Comparison of ENCODE assay signal across 2 cellular contexts in the genomic region with DNA sequence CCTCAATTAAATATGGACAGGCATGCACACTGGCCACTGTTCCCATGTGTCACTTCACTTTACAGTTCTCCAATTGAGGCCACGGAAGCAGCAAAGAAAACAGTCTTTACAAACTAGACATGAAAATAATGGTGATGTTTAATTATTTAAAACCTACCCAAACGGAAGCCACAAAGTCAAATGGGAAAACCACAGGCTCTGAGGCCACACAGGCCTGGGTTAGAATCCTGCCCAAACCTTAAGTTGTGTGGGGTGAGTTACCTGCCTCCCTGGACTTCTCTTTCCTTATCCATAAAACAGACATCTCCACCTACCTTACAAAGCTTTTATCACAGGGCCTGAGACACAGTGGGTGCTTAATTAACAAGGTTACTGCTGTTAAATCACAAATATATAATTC.
TF ChIP-seq lines count a peak whose summit lies in the region.

No MANE protein-coding gene starts in this region.

TF ChIP-seq in A549, 52 proteins besides CTCF, POLR2A, EP300 and RAD21:
- TF ChIP-seq, protein P1, sequence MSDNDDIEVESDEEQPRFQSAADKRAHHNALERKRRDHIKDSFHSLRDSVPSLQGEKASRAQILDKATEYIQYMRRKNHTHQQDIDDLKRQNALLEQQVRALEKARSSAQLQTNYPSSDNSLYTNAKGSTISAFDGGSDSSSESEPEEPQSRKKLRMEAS (IDR thresholded peaks at IDR 0.05), result no peak
- TF ChIP-seq GATA3 (IDR thresholded peaks at IDR 0.05; ENCODE audit: borderline replicate concordance) (no peak), ZC3H11A (IDR thresholded peaks at IDR 0.05) (no peak), PHF8 (IDR thresholded peaks at IDR 0.05; ENCODE audit: borderline replicate concordance, low read depth) (no peak), CHD2 (IDR thresholded peaks at IDR 0.05; ENCODE audit: low read length, partially characterized antibody) (no peak), SMC3 (IDR thresholded peaks at IDR 0.05) (no peak), CEBPB (IDR thresholded peaks at IDR 0.05) (no peak), EHF (CRISPR knock-in tag; IDR thresholded peaks at IDR 0.05) (no peak), NFE2L2 (conservative IDR thresholded peaks at IDR 0.05; ENCODE audit: low read length) (no peak)
- TF ChIP-seq, protein P2, sequence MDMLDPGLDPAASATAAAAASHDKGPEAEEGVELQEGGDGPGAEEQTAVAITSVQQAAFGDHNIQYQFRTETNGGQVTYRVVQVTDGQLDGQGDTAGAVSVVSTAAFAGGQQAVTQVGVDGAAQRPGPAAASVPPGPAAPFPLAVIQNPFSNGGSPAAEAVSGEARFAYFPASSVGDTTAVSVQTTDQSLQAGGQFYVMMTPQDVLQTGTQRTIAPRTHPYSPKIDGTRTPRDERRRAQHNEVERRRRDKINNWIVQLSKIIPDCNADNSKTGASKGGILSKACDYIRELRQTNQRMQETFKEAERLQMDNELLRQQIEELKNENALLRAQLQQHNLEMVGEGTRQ (IDR thresholded peaks at IDR 0.05), result no peak
- TF ChIP-seq, protein P3, sequence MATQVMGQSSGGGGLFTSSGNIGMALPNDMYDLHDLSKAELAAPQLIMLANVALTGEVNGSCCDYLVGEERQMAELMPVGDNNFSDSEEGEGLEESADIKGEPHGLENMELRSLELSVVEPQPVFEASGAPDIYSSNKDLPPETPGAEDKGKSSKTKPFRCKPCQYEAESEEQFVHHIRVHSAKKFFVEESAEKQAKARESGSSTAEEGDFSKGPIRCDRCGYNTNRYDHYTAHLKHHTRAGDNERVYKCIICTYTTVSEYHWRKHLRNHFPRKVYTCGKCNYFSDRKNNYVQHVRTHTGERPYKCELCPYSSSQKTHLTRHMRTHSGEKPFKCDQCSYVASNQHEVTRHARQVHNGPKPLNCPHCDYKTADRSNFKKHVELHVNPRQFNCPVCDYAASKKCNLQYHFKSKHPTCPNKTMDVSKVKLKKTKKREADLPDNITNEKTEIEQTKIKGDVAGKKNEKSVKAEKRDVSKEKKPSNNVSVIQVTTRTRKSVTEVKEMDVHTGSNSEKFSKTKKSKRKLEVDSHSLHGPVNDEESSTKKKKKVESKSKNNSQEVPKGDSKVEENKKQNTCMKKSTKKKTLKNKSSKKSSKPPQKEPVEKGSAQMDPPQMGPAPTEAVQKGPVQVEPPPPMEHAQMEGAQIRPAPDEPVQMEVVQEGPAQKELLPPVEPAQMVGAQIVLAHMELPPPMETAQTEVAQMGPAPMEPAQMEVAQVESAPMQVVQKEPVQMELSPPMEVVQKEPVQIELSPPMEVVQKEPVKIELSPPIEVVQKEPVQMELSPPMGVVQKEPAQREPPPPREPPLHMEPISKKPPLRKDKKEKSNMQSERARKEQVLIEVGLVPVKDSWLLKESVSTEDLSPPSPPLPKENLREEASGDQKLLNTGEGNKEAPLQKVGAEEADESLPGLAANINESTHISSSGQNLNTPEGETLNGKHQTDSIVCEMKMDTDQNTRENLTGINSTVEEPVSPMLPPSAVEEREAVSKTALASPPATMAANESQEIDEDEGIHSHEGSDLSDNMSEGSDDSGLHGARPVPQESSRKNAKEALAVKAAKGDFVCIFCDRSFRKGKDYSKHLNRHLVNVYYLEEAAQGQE (IDR thresholded peaks at IDR 0.05), result no peak
- TF ChIP-seq, protein P4, sequence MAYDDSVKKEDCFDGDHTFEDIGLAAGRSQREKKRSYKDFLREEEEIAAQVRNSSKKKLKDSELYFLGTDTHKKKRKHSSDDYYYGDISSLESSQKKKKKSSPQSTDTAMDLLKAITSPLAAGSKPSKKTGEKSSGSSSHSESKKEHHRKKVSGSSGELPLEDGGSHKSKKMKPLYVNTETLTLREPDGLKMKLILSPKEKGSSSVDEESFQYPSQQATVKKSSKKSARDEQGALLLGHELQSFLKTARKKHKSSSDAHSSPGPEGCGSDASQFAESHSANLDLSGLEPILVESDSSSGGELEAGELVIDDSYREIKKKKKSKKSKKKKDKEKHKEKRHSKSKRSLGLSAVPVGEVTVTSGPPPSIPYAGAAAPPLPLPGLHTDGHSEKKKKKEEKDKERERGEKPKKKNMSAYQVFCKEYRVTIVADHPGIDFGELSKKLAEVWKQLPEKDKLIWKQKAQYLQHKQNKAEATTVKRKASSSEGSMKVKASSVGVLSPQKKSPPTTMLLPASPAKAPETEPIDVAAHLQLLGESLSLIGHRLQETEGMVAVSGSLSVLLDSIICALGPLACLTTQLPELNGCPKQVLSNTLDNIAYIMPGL (CRISPR knock-in tag; IDR thresholded peaks at IDR 0.05; ENCODE audit: borderline replicate concordance), result no peak
- TF ChIP-seq, protein P5, sequence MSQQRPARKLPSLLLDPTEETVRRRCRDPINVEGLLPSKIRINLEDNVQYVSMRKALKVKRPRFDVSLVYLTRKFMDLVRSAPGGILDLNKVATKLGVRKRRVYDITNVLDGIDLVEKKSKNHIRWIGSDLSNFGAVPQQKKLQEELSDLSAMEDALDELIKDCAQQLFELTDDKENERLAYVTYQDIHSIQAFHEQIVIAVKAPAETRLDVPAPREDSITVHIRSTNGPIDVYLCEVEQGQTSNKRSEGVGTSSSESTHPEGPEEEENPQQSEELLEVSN (IDR thresholded peaks at IDR 0.05; ENCODE audit: borderline replicate concordance, low read depth), result no peak

TF ChIP-seq in IMR-90, 13 proteins besides CTCF, POLR2A, EP300 and RAD21 (continued from another document):
- TF ChIP-seq CEBPB (IDR thresholded peaks at IDR 0.05; ENCODE audit: low read depth, low read length) (no peak), MAFK (IDR thresholded peaks at IDR 0.05; ENCODE audit: low read depth, low read length) (no peak), NFE2L2 (IDR thresholded peaks at IDR 0.05; ENCODE audit: low read depth, low read length) (no peak), RFX5 (IDR thresholded peaks at IDR 0.05; ENCODE audit: low read depth, low read length) (no peak), MXI1 (IDR thresholded peaks at IDR 0.05; ENCODE audit: borderline replicate concordance, low read depth, low read length) (no peak), RCOR1 (IDR thresholded peaks at IDR 0.05; ENCODE audit: insufficient replicate concordance, low read length) (no peak)
- TF ChIP-seq, protein P2 (IDR thresholded peaks at IDR 0.05; ENCODE audit: low read depth, low read length), result no peak
- TF ChIP-seq, protein P6, sequence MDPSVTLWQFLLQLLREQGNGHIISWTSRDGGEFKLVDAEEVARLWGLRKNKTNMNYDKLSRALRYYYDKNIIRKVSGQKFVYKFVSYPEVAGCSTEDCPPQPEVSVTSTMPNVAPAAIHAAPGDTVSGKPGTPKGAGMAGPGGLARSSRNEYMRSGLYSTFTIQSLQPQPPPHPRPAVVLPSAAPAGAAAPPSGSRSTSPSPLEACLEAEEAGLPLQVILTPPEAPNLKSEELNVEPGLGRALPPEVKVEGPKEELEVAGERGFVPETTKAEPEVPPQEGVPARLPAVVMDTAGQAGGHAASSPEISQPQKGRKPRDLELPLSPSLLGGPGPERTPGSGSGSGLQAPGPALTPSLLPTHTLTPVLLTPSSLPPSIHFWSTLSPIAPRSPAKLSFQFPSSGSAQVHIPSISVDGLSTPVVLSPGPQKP (IDR thresholded peaks at IDR 0.05; ENCODE audit: borderline replicate concordance, low read depth, low read length), result no peak
